Comparison of ENCODE assay signal across 8 cellular contexts in genomic region chr21:46227811-46228344, GRCh38. TPM values are rescaled to one million over a fixed set of nuclear protein-coding genes. Genes with fewer than 3 reads are reported as not detected.
DNase-seq lines count a peak whose midpoint lies in the region; ATAC-seq, FAIRE-seq and TF ChIP-seq lines count a peak whose summit lies in the region.

No MANE protein-coding gene starts in this region.

- peak overlapping the region; percentile 81; the same call in 1 of the 2 replicates for H2AFZ ChIP-seq in GM12878 (ENCODE audit: control insufficient read depth, low read depth, low read length)
- H2AFZ ChIP-seq in HepG2 (ENCODE audit: low read length) = no peak overlapping the region

- H3K27me3 Mint-ChIP-seq in activated naive CD4-positive, alpha-beta T cell treated with anti-CD3 and anti-CD28 coated beads, Interleukin-2, amount 50 U/mL, for 24 hours = no peaks in the 10 kb centered on the region

- H3K36me3 Mint-ChIP-seq in activated naive CD4-positive, alpha-beta T cell treated with anti-CD3 and anti-CD28 coated beads, Interleukin-2, amount 50 U/mL, for 24 hours = peaks cover 8% of the 10 kb centered on the region

- H3K4me1 ChIP-seq in GM12878 (ENCODE audit: control insufficient read depth, insufficient read depth, low read length) = peaks cover 5% of the 10 kb centered on the region; the same call in 1 of the 2 replicates
- H3K4me1 ChIP-seq in HepG2 (ENCODE audit: insufficient read depth, low read length) = peaks cover 61% of the 10 kb centered on the region
- peaks cover 0 to 39% (median 31%) of the 10 kb centered on the region in 4 donors for H3K4me1 ChIP-seq in tibial artery

- H4K20me1 ChIP-seq in GM12878 (ENCODE audit: control insufficient read depth, insufficient read depth) = no peaks in the 10 kb centered on the region
- H4K20me1 ChIP-seq in HepG2 (ENCODE audit: insufficient read depth, low read length) = peaks cover 31% of the 10 kb centered on the region

- SMC1A ChIA-PET in GM12878 (lab: Charles Lee; ENCODE audit: uncharacterized antibody, unreplicated experiment) = interaction anchor here (0.6 to 1.2 kb wide), 3 partner anchors 26 to 98 kb away, joined by 3 to 6 read pairs (median 4); partner anchors contain the start of gene MCM3AP

- H3K9me3 ChIP-seq in GM12878 (replicated peaks; ENCODE audit: control insufficient read depth, insufficient read depth, low read length) (no peaks in the 10 kb centered on the region), HepG2 (ENCODE audit: low read length) (no peaks in the 10 kb centered on the region), tibial artery (no peaks in the 10 kb centered on the region)

- H3K4me1 Mint-ChIP-seq in activated naive CD4-positive, alpha-beta T cell treated with anti-CD3 and anti-CD28 coated beads, Interleukin-2, amount 50 U/mL, for 24 hours = peaks cover 45% of the 10 kb centered on the region

- 2% methylated on average over 20 of the region's 20 CpGs for WGBS in GM12878 (ENCODE audit: insufficient coverage, insufficient replicate concordance, low lambda C conversion rate, missing lambda C conversion rate)
- WGBS in HepG2 (ENCODE audit: low lambda C conversion rate) = under 1% methylated on average over 11 of the region's 20 CpGs

- no peak for TF ChIP-seq RAD21 in GM12878 (IDR thresholded peaks at IDR 0.05; ENCODE audit: insufficient read depth, low read depth, low read length)
- TF ChIP-seq RAD21 in HepG2 (CRISPR knock-in tag; IDR thresholded peaks at IDR 0.05) = no peak

- H3K4me2 ChIP-seq in GM12878 (ENCODE audit: control insufficient read depth, insufficient read depth) (peak overlapping the region; percentile 81), HepG2 (ENCODE audit: low read depth, low read length) (peak overlapping the region; percentile 81)

- TF ChIP-seq POLR2A in GM12878 (IDR thresholded peaks at IDR 0.05; ENCODE audit: low read depth, low read length) (no peak), HepG2 (IDR thresholded peaks at IDR 0.05; ENCODE audit: insufficient read depth in 1 of 2, low read depth in 2 of 2, low read length in 2 of 2) (no peak)

- H3K4me3 Mint-ChIP-seq in activated naive CD4-positive, alpha-beta T cell treated with anti-CD3 and anti-CD28 coated beads, Interleukin-2, amount 50 U/mL, for 24 hours = peak overlapping the region; percentile 82

- H3K27ac ChIP-seq in GM12878 (ENCODE audit: control insufficient read depth, insufficient read depth) (peak overlapping the region; percentile 45), HepG2 (ENCODE audit: extremely low read length, insufficient read depth, low read length) (peak overlapping the region; percentile 64), tibial artery (peak overlapping the region; percentile 94 to 96)

- in situ Hi-C loops in GM12878 (cut with MboI) = no loop called here
- in situ Hi-C loops in HepG2 (cut with HindIII; ENCODE audit: extremely low pct_ligation_motif_present, low pct_unique_long_range_greater_than_20kb) = loop anchor here (5.0 kb wide), 1 partner anchor 256 kb away; no protein-coding TSS in a partner anchor

- H3K4me3 ChIP-seq in GM12878 (peak overlapping the region; percentile 81), HepG2 (replicated peaks in 1 of 3; ENCODE audit: insufficient read depth in 1 of 3, low read depth in 2 of 3, low read length in 3 of 3) (peak overlapping the region; percentile 91 to 99 (median 98)), tibial artery (peak overlapping the region; percentile 99 to 100)

- CTCF ChIA-PET in GM12878 (lab: Yijun Ruan, JAX) = interaction anchor here (1.0 to 9.7 kb wide), 3 partner anchors 24 to 84 kb away, joined by 3 to 59 read pairs (median 34); no protein-coding TSS in a partner anchor
- CTCF ChIA-PET in HepG2 (lab: Yijun Ruan, JAX; ENCODE audit: low intra/inter-chr PET ratio, low total read pairs) = no interaction called here

- ATAC-seq in GM12878 (peak; percentile 7), HepG2 (no peak), GM21717 (IDR thresholded peaks at IDR 0.05; ENCODE audit: unreplicated experiment) (no peak), HG03097 (IDR thresholded peaks at IDR 0.05; ENCODE audit: low FRiP score, unreplicated experiment) (no peak), GM18519 (IDR thresholded peaks at IDR 0.05; ENCODE audit: low FRiP score, unreplicated experiment) (no peak)

- intact Hi-C loops in GM12878 (cut with micrococcal nuclease; ENCODE audit: unreplicated experiment) = loop anchor here (1.0 to 5.0 kb wide), 3 partner anchors 59 to 96 kb away; partner anchors contain the start of genes MCM3AP, PCNT and YBEY
- intact Hi-C loops in HepG2 (cut with micrococcal nuclease; ENCODE audit: unreplicated experiment) = loop anchor here (5.0 to 10.0 kb wide), 2 partner anchors 57 to 71 kb away; partner anchors contain the start of genes FTCD, MCM3AP and YBEY
- intact Hi-C loops in tibial artery (cut with DNase I; ENCODE audit: low total_unique reads) = loop anchor here (5.0 to 10.0 kb wide), 2 partner anchors 97 to 256 kb away; partner anchors contain the start of genes C21orf58 and PCNT

- H3K79me2 ChIP-seq in GM12878 (ENCODE audit: control insufficient read depth, insufficient read depth, low read length) = peaks cover 52% of the 10 kb centered on the region
- peaks cover 66% of the 10 kb centered on the region for H3K79me2 ChIP-seq in HepG2 (ENCODE audit: insufficient read depth, low read length)

- TF ChIP-seq EP300 in GM12878 (IDR thresholded peaks at IDR 0.05; ENCODE audit: borderline replicate concordance in 1 of 2, control insufficient read depth in 1 of 2, low read depth in 2 of 2, low read length in 2 of 2) = no peak
- TF ChIP-seq EP300 in HepG2 (IDR thresholded peaks at IDR 0.05; ENCODE audit: low read depth in 2 of 2, low read length in 2 of 2) = no peak
- no peak for TF ChIP-seq EP300 in HepG2 (CRISPR knock-in tag; IDR thresholded peaks at IDR 0.05; ENCODE audit: borderline replicate concordance)

- RAD21 ChIA-PET in GM12878 (lab: Charles Lee; ENCODE audit: unreplicated experiment) = interaction anchor here (0.6 to 4.0 kb wide), 6 partner anchors 23 to 98 kb away, joined by 3 to 19 read pairs (median 4); partner anchors contain the start of gene C21orf58

- H3K27ac Mint-ChIP-seq in activated naive CD4-positive, alpha-beta T cell treated with anti-CD3 and anti-CD28 coated beads, Interleukin-2, amount 50 U/mL, for 24 hours = peak overlapping the region; percentile 59

- DNase-seq in activated naive CD4-positive, alpha-beta T cell (lab: John Stamatoyannopoulos, UW) = no peak
- DNase-seq in GM12878 (ENCODE audit: low read depth, low spot score) (no peak), HepG2 (ENCODE audit: low spot score) (no peak), tibial artery (no peak)

- no peak for TF ChIP-seq CTCF in GM12878 (IDR thresholded peaks at IDR 0.05 in 2 of 3, conservative IDR thresholded peaks at IDR 0.05 in 1 of 3; ENCODE audit: control insufficient read depth in 2 of 3, extremely low read depth in 1 of 3, insufficient read depth in 1 of 3, low read depth in 3 of 3, low read length in 3 of 3)
- TF ChIP-seq CTCF in HepG2 (CRISPR knock-in tag; IDR thresholded peaks at IDR 0.05) = no peak
- TF ChIP-seq CTCF in tibial artery (IDR thresholded peaks at IDR 0.05) = no peak

- BruUV-seq in GM12878 (replicated peaks; lab: Mats Ljungman, UMichigan) (no TSS peak), HepG2 (replicated peaks; lab: Mats Ljungman, UMichigan) (no TSS peak)

- peaks cover 3% of the 10 kb centered on the region for H3K9me3 Mint-ChIP-seq in activated naive CD4-positive, alpha-beta T cell treated with anti-CD3 and anti-CD28 coated beads, Interleukin-2, amount 50 U/mL, for 24 hours

- POLR2A ChIA-PET in GM12878 (lab: Charles Lee) = interaction anchor here (0.7 to 2.1 kb wide), 8 partner anchors 26 to 408 kb away, joined by 3 to 8 read pairs (median 3); partner anchors contain the start of genes C21orf58, PCNT, PRMT2 and YBEY
- POLR2A ChIA-PET in HepG2 (lab: Yijun Ruan, JAX) = interaction anchor here (1.0 to 1.1 kb wide), 2 partner anchors 68 to 254 kb away, joined by 4 to 6 read pairs; no protein-coding TSS in a partner anchor

- no peaks in the 10 kb centered on the region for H3K27me3 ChIP-seq in GM12878 (replicated peaks in 1 of 2; ENCODE audit: control insufficient read depth in 2 of 2, insufficient read depth in 2 of 2, low read length in 1 of 2)
- H3K27me3 ChIP-seq in HepG2 (ENCODE audit: control insufficient read depth in 1 of 2, insufficient read depth in 2 of 2, low read length in 2 of 2) = no peaks in the 10 kb centered on the region
- no peaks in the 10 kb centered on the region for H3K27me3 ChIP-seq in tibial artery

- H3K36me3 ChIP-seq in GM12878 (ENCODE audit: control insufficient read depth in 2 of 2, insufficient read depth in 2 of 2, low read length in 1 of 2) (peaks cover 0 to 6% of the 10 kb centered on the region in 2 experiments; a peak in 2 of 4 replicates), HepG2 (replicated peaks in 1 of 2; ENCODE audit: control insufficient read depth in 1 of 2, insufficient read depth in 2 of 2, low read length in 2 of 2) (peaks cover 0 to 8% of the 10 kb centered on the region in 2 experiments; a peak in 4 of 5 replicates), tibial artery (peaks cover 0 to 15% (median 3%) of the 10 kb centered on the region in 3 donors)

- H3K9ac ChIP-seq in GM12878 (ENCODE audit: control insufficient read depth, insufficient read depth, low read length) (peak overlapping the region; percentile 67), HepG2 (ENCODE audit: insufficient read depth, low read depth, low read length) (peak overlapping the region; percentile 81)

- FAIRE-seq in GM12878 (lab: Jason Lieb, UNC) = no peak
- no peak for FAIRE-seq in HepG2 (lab: Jason Lieb, UNC)

RNA-seq across cellular contexts. Expression of gene LSS, which starts 0.7 kb away (rescaled TPM):
- total RNA-seq in GM12878 (2013; cell fraction: nucleolus; rRNA removed) = 310 and 374 TPM in 2 replicates
- total RNA-seq in GM12878 (2014; rRNA removed) (61.4 and 65.2 TPM in 2 replicates), GM12878 (2014; rRNA removed; fragmentation: Illumina TruSeq; extraction: Trizol) (19.6 and 20.3 TPM in 2 replicates), GM12878 (2021) (82.4 and 86.4 TPM in 2 replicates), HepG2 (2016; rRNA removed; fragmentation: Illumina TruSeq; extraction: Trizol) (73.5 and 113 TPM in 2 replicates)
- 24.8 TPM for polyA plus RNA-seq in GM12878 (2011; ENCODE audit: low read depth)
- polyA plus RNA-seq in GM12878 (2011; rRNA removed) (26.1 and 51.3 TPM in 2 replicates), GM12878 (2014; fragmentation: Illumina TruSeq; extraction: Trizol) (18.3 and 24.0 TPM in 2 replicates), GM12878 (2014; fragmentation: Nextera tagmentation; extraction: Ambion mirVana) (1 to 10 TPM; 2.9 to 3.7 TPM), GM12878 (2014; rRNA removed) (60.9 and 68.4 TPM in 2 replicates), GM12878 (2016; fragmentation: Nextera tagmentation; extraction: Ambion mirVana) (10 to 100 TPM; 25.5 to 29.4 TPM), HepG2 (2011; rRNA removed) (72.6 and 182 TPM in 2 replicates)
- polyA plus RNA-seq in GM12878 (2011; cell fraction: cytosol; rRNA removed) = 53.2 and 64.3 TPM in 2 replicates
- 250 and 378 TPM in 2 replicates for polyA plus RNA-seq in GM12878 (2011; cell fraction: nucleus; rRNA removed)
- 46.0 and 62.0 TPM in 2 replicates for polyA plus RNA-seq in GM12878 (2012)
- polyA minus RNA-seq in GM12878 (2011; rRNA and poly(A)+ RNA removed) = 80.4 and 121 TPM in 2 replicates
- polyA minus RNA-seq in GM12878 (2011; cell fraction: cytosol; rRNA and poly(A)+ RNA removed) = 12.8 and 21.1 TPM in 2 replicates
- 44.5 and 53.5 TPM in 2 replicates for polyA minus RNA-seq in GM12878 (2011; cell fraction: nucleus; rRNA and poly(A)+ RNA removed)
- total RNA-seq in HepG2 (2016; cell fraction: cytosol; rRNA removed; fragmentation: Illumina TruSeq; extraction: Trizol; ENCODE audit: low read depth) = 7.3 and 7.8 TPM in 2 replicates
- total RNA-seq in HepG2 (2016; cell fraction: insoluble cytoplasmic fraction; rRNA removed; fragmentation: Illumina TruSeq; extraction: Trizol) = 62.4 and 115 TPM in 2 replicates
- total RNA-seq in HepG2 (2016; cell fraction: membrane; rRNA removed; fragmentation: Illumina TruSeq; extraction: Trizol) = 31.7 and 32.0 TPM in 2 replicates
- total RNA-seq in HepG2 (2016; cell fraction: nucleus; rRNA removed; fragmentation: Illumina TruSeq; extraction: Trizol) = 138 and 169 TPM in 2 replicates
- 29.6 and 35.0 TPM in 2 replicates for polyA plus RNA-seq in HepG2 (2011; cell fraction: cytosol; rRNA removed)
- 771 and 1,172 TPM in 2 replicates for polyA plus RNA-seq in HepG2 (2011; cell fraction: nucleus; rRNA removed)
- 69.9 and 111 TPM in 2 replicates for polyA plus RNA-seq in HepG2 (2012)
- polyA plus RNA-seq in HepG2 (2016; cell fraction: cytosol; fragmentation: Illumina TruSeq; extraction: Trizol; ENCODE audit: low read depth) = 5.3 and 5.5 TPM in 2 replicates
- 44.5 and 58.2 TPM in 2 replicates for polyA plus RNA-seq in HepG2 (2016; cell fraction: insoluble cytoplasmic fraction; fragmentation: Illumina TruSeq; extraction: Trizol; ENCODE audit: low read depth)
- 14.1 and 14.6 TPM in 2 replicates for polyA plus RNA-seq in HepG2 (2016; cell fraction: membrane; fragmentation: Illumina TruSeq; extraction: Trizol; ENCODE audit: low read depth)
- 296 and 309 TPM in 2 replicates for polyA plus RNA-seq in HepG2 (2016; cell fraction: nucleus; fragmentation: Illumina TruSeq; extraction: Trizol; ENCODE audit: insufficient read depth, low read depth)
- 67.2 and 95.6 TPM in 2 replicates for polyA minus RNA-seq in HepG2 (2011; rRNA and poly(A)+ RNA removed; ENCODE audit: low replicate concordance)
- 16.2 and 25.1 TPM in 2 replicates for polyA minus RNA-seq in HepG2 (2011; cell fraction: cytosol; rRNA and poly(A)+ RNA removed)
- polyA minus RNA-seq in HepG2 (2011; cell fraction: nucleus; rRNA and poly(A)+ RNA removed) = 66.3 and 114 TPM in 2 replicates

RNA-seq across cellular contexts. Expression of gene SPATC1L, which starts 43.6 kb away (rescaled TPM):
- total RNA-seq in GM12878 (2013; cell fraction: nucleolus; rRNA removed) = 4.8 and 4.9 TPM in 2 replicates
- 6.4 and 6.8 TPM in 2 replicates for total RNA-seq in GM12878 (2014; rRNA removed)
- total RNA-seq in GM12878 (2014; rRNA removed; fragmentation: Illumina TruSeq; extraction: Trizol) = 2.5 and 2.8 TPM in 2 replicates
- total RNA-seq in GM12878 (2021) = 9.5 and 11.2 TPM in 2 replicates
- 3.8 TPM for polyA plus RNA-seq in GM12878 (2011; ENCODE audit: low read depth)
- 0.72 and 1.4 TPM in 2 replicates for polyA plus RNA-seq in GM12878 (2011; rRNA removed)
- 4.3 and 4.6 TPM in 2 replicates for polyA plus RNA-seq in GM12878 (2011; cell fraction: cytosol; rRNA removed)
- 9.9 and 12.8 TPM in 2 replicates for polyA plus RNA-seq in GM12878 (2011; cell fraction: nucleus; rRNA removed)
- polyA plus RNA-seq in GM12878 (2012) = 14.3 and 20.3 TPM in 2 replicates
- polyA plus RNA-seq in GM12878 (2014; fragmentation: Illumina TruSeq; extraction: Trizol) = 0.38 and 2.1 TPM in 2 replicates
- not detected for polyA plus RNA-seq in GM12878 (2014; fragmentation: Nextera tagmentation; extraction: Ambion mirVana)
- 5.9 and 7.2 TPM in 2 replicates for polyA plus RNA-seq in GM12878 (2014; rRNA removed)
- polyA plus RNA-seq in GM12878 (2016; fragmentation: Nextera tagmentation; extraction: Ambion mirVana) = 10 to 100 TPM; 13.4 to 16.0 TPM
- 1.0 and 3.0 TPM in 2 replicates for polyA minus RNA-seq in GM12878 (2011; rRNA and poly(A)+ RNA removed)
- polyA minus RNA-seq in GM12878 (2011; cell fraction: cytosol; rRNA and poly(A)+ RNA removed) = 5.0 and 6.5 TPM in 2 replicates
- 1.7 and 2.7 TPM in 2 replicates for polyA minus RNA-seq in GM12878 (2011; cell fraction: nucleus; rRNA and poly(A)+ RNA removed)
- total RNA-seq in HepG2 (2016; rRNA removed; fragmentation: Illumina TruSeq; extraction: Trizol) = 2.8 and 3.3 TPM in 2 replicates
- total RNA-seq in HepG2 (2016; cell fraction: cytosol; rRNA removed; fragmentation: Illumina TruSeq; extraction: Trizol; ENCODE audit: low read depth) = 2.1 and 2.7 TPM in 2 replicates
- 3.0 and 3.3 TPM in 2 replicates for total RNA-seq in HepG2 (2016; cell fraction: insoluble cytoplasmic fraction; rRNA removed; fragmentation: Illumina TruSeq; extraction: Trizol)
- 3.0 and 3.8 TPM in 2 replicates for total RNA-seq in HepG2 (2016; cell fraction: membrane; rRNA removed; fragmentation: Illumina TruSeq; extraction: Trizol)
- 1.5 and 1.7 TPM in 2 replicates for total RNA-seq in HepG2 (2016; cell fraction: nucleus; rRNA removed; fragmentation: Illumina TruSeq; extraction: Trizol)
- polyA plus RNA-seq in HepG2 (2011; rRNA removed) = 1.4 and 2.6 TPM in 2 replicates
- polyA plus RNA-seq in HepG2 (2011; cell fraction: cytosol; rRNA removed) = 1.4 and 2.8 TPM in 2 replicates
- polyA plus RNA-seq in HepG2 (2011; cell fraction: nucleus; rRNA removed) = 9.6 and 9.7 TPM in 2 replicates
- polyA plus RNA-seq in HepG2 (2012) = 7.3 and 10.9 TPM in 2 replicates
- polyA plus RNA-seq in HepG2 (2016; cell fraction: cytosol; fragmentation: Illumina TruSeq; extraction: Trizol; ENCODE audit: low read depth) = 5.4 and 5.7 TPM in 2 replicates
- polyA plus RNA-seq in HepG2 (2016; cell fraction: insoluble cytoplasmic fraction; fragmentation: Illumina TruSeq; extraction: Trizol; ENCODE audit: low read depth) = 5.9 and 7.1 TPM in 2 replicates
- polyA plus RNA-seq in HepG2 (2016; cell fraction: membrane; fragmentation: Illumina TruSeq; extraction: Trizol; ENCODE audit: low read depth) = 6.0 and 7.3 TPM in 2 replicates
- polyA plus RNA-seq in HepG2 (2016; cell fraction: nucleus; fragmentation: Illumina TruSeq; extraction: Trizol; ENCODE audit: insufficient read depth, low read depth) = 5.8 and 6.5 TPM in 2 replicates
- polyA minus RNA-seq in HepG2 (2011; rRNA and poly(A)+ RNA removed; ENCODE audit: low replicate concordance) = 2.4 and 3.4 TPM in 2 replicates
- 3.4 and 5.6 TPM in 2 replicates for polyA minus RNA-seq in HepG2 (2011; cell fraction: cytosol; rRNA and poly(A)+ RNA removed)
- polyA minus RNA-seq in HepG2 (2011; cell fraction: nucleus; rRNA and poly(A)+ RNA removed) = 0.77 and 1.6 TPM in 2 replicates

RNA-seq across cellular contexts. Expression of gene MCM3AP, which starts 57.5 kb away (rescaled TPM):
- total RNA-seq in GM12878 (2013; cell fraction: nucleolus; rRNA removed) = 241 and 252 TPM in 2 replicates
- 53.8 and 53.9 TPM in 2 replicates for total RNA-seq in GM12878 (2014; rRNA removed)
- 32.4 and 39.7 TPM in 2 replicates for total RNA-seq in GM12878 (2014; rRNA removed; fragmentation: Illumina TruSeq; extraction: Trizol)
- total RNA-seq in GM12878 (2021) = 94.3 and 95.7 TPM in 2 replicates
- polyA plus RNA-seq in GM12878 (2011; ENCODE audit: low read depth) = 28.0 TPM
- 42.3 and 45.3 TPM in 2 replicates for polyA plus RNA-seq in GM12878 (2011; rRNA removed)
- 53.3 and 76.7 TPM in 2 replicates for polyA plus RNA-seq in GM12878 (2011; cell fraction: cytosol; rRNA removed)
- 140 and 149 TPM in 2 replicates for polyA plus RNA-seq in GM12878 (2011; cell fraction: nucleus; rRNA removed)
- polyA plus RNA-seq in GM12878 (2012) = 42.7 and 46.1 TPM in 2 replicates
- 34.3 and 39.3 TPM in 2 replicates for polyA plus RNA-seq in GM12878 (2014; fragmentation: Illumina TruSeq; extraction: Trizol)
- polyA plus RNA-seq in GM12878 (2014; fragmentation: Nextera tagmentation; extraction: Ambion mirVana) = 1 to 10 TPM; 6.1 to 8.8 TPM
- polyA plus RNA-seq in GM12878 (2014; rRNA removed) = 48.6 and 54.6 TPM in 2 replicates
- polyA plus RNA-seq in GM12878 (2016; fragmentation: Nextera tagmentation; extraction: Ambion mirVana) = 10 to 100 TPM; 54.5 to 64.6 TPM
- polyA minus RNA-seq in GM12878 (2011; rRNA and poly(A)+ RNA removed) = 54.7 and 88.0 TPM in 2 replicates
- 58.8 and 74.2 TPM in 2 replicates for polyA minus RNA-seq in GM12878 (2011; cell fraction: cytosol; rRNA and poly(A)+ RNA removed)
- 94.2 and 133 TPM in 2 replicates for polyA minus RNA-seq in GM12878 (2011; cell fraction: nucleus; rRNA and poly(A)+ RNA removed)
- total RNA-seq in HepG2 (2016; rRNA removed; fragmentation: Illumina TruSeq; extraction: Trizol) = 54.7 and 63.5 TPM in 2 replicates
- total RNA-seq in HepG2 (2016; cell fraction: cytosol; rRNA removed; fragmentation: Illumina TruSeq; extraction: Trizol; ENCODE audit: low read depth) = 6.1 and 8.7 TPM in 2 replicates
- 52.6 and 60.2 TPM in 2 replicates for total RNA-seq in HepG2 (2016; cell fraction: insoluble cytoplasmic fraction; rRNA removed; fragmentation: Illumina TruSeq; extraction: Trizol)
- total RNA-seq in HepG2 (2016; cell fraction: membrane; rRNA removed; fragmentation: Illumina TruSeq; extraction: Trizol) = 16.9 and 20.2 TPM in 2 replicates
- 60.4 and 72.1 TPM in 2 replicates for total RNA-seq in HepG2 (2016; cell fraction: nucleus; rRNA removed; fragmentation: Illumina TruSeq; extraction: Trizol)
- 27.0 and 31.6 TPM in 2 replicates for polyA plus RNA-seq in HepG2 (2011; rRNA removed)
- polyA plus RNA-seq in HepG2 (2011; cell fraction: cytosol; rRNA removed) = 18.8 and 21.4 TPM in 2 replicates
- 115 TPM in 2 replicates for polyA plus RNA-seq in HepG2 (2011; cell fraction: nucleus; rRNA removed)
- 35.0 and 42.0 TPM in 2 replicates for polyA plus RNA-seq in HepG2 (2012)
- 2.1 and 2.9 TPM in 2 replicates for polyA plus RNA-seq in HepG2 (2016; cell fraction: cytosol; fragmentation: Illumina TruSeq; extraction: Trizol; ENCODE audit: low read depth)
- 37.3 and 48.4 TPM in 2 replicates for polyA plus RNA-seq in HepG2 (2016; cell fraction: insoluble cytoplasmic fraction; fragmentation: Illumina TruSeq; extraction: Trizol; ENCODE audit: low read depth)
- 4.8 and 5.8 TPM in 2 replicates for polyA plus RNA-seq in HepG2 (2016; cell fraction: membrane; fragmentation: Illumina TruSeq; extraction: Trizol; ENCODE audit: low read depth)
- polyA plus RNA-seq in HepG2 (2016; cell fraction: nucleus; fragmentation: Illumina TruSeq; extraction: Trizol; ENCODE audit: insufficient read depth, low read depth) = 136 and 140 TPM in 2 replicates
- polyA minus RNA-seq in HepG2 (2011; rRNA and poly(A)+ RNA removed; ENCODE audit: low replicate concordance) = 55.5 and 59.3 TPM in 2 replicates
- polyA minus RNA-seq in HepG2 (2011; cell fraction: cytosol; rRNA and poly(A)+ RNA removed) = 42.6 and 43.4 TPM in 2 replicates
- polyA minus RNA-seq in HepG2 (2011; cell fraction: nucleus; rRNA and poly(A)+ RNA removed) = 105 and 113 TPM in 2 replicates

RNA-seq across cellular contexts. Expression of gene YBEY, which starts 58.3 kb away (rescaled TPM):
- total RNA-seq in GM12878 (2013; cell fraction: nucleolus; rRNA removed) = 26.3 and 29.9 TPM in 2 replicates
- total RNA-seq in GM12878 (2014; rRNA removed) (16.7 and 18.1 TPM in 2 replicates), GM12878 (2014; rRNA removed; fragmentation: Illumina TruSeq; extraction: Trizol) (16.5 and 16.9 TPM in 2 replicates), GM12878 (2021) (13.2 and 13.8 TPM in 2 replicates), HepG2 (2016; rRNA removed; fragmentation: Illumina TruSeq; extraction: Trizol) (6.5 and 8.9 TPM in 2 replicates)
- 16.6 TPM for polyA plus RNA-seq in GM12878 (2011; ENCODE audit: low read depth)
- polyA plus RNA-seq in GM12878 (2011; rRNA removed) (31.1 and 38.1 TPM in 2 replicates), GM12878 (2014; fragmentation: Illumina TruSeq; extraction: Trizol) (18.9 and 22.1 TPM in 2 replicates), GM12878 (2014; fragmentation: Nextera tagmentation; extraction: Ambion mirVana) (10 to 100 TPM in 1 of 2 experiments, 1 to 10 TPM in 1; 6.5 to 11.3 TPM), GM12878 (2014; rRNA removed) (27.1 and 31.4 TPM in 2 replicates), GM12878 (2016; fragmentation: Nextera tagmentation; extraction: Ambion mirVana) (10 to 100 TPM; 20.2 to 20.9 TPM), HepG2 (2011; rRNA removed) (8.3 and 8.9 TPM in 2 replicates)
- polyA plus RNA-seq in GM12878 (2011; cell fraction: cytosol; rRNA removed) = 18.4 and 21.1 TPM in 2 replicates
- 19.4 and 23.3 TPM in 2 replicates for polyA plus RNA-seq in GM12878 (2011; cell fraction: nucleus; rRNA removed)
- polyA plus RNA-seq in GM12878 (2012) = 20.8 and 20.9 TPM in 2 replicates
- 11.4 and 12.3 TPM in 2 replicates for polyA minus RNA-seq in GM12878 (2011; rRNA and poly(A)+ RNA removed)
- polyA minus RNA-seq in GM12878 (2011; cell fraction: cytosol; rRNA and poly(A)+ RNA removed) = 5.4 and 5.9 TPM in 2 replicates
- polyA minus RNA-seq in GM12878 (2011; cell fraction: nucleus; rRNA and poly(A)+ RNA removed) = 12.5 and 13.5 TPM in 2 replicates
- total RNA-seq in HepG2 (2016; cell fraction: cytosol; rRNA removed; fragmentation: Illumina TruSeq; extraction: Trizol; ENCODE audit: low read depth) = 2.8 and 4.9 TPM in 2 replicates
- 6.7 and 7.5 TPM in 2 replicates for total RNA-seq in HepG2 (2016; cell fraction: insoluble cytoplasmic fraction; rRNA removed; fragmentation: Illumina TruSeq; extraction: Trizol)
- 4.8 and 5.5 TPM in 2 replicates for total RNA-seq in HepG2 (2016; cell fraction: membrane; rRNA removed; fragmentation: Illumina TruSeq; extraction: Trizol)
- 5.0 and 6.0 TPM in 2 replicates for total RNA-seq in HepG2 (2016; cell fraction: nucleus; rRNA removed; fragmentation: Illumina TruSeq; extraction: Trizol)
- 6.4 and 8.2 TPM in 2 replicates for polyA plus RNA-seq in HepG2 (2011; cell fraction: cytosol; rRNA removed)
- 9.0 and 12.5 TPM in 2 replicates for polyA plus RNA-seq in HepG2 (2011; cell fraction: nucleus; rRNA removed)
- 7.7 and 8.4 TPM in 2 replicates for polyA plus RNA-seq in HepG2 (2012)
- 2.9 and 3.8 TPM in 2 replicates for polyA plus RNA-seq in HepG2 (2016; cell fraction: cytosol; fragmentation: Illumina TruSeq; extraction: Trizol; ENCODE audit: low read depth)
- 7.5 and 8.5 TPM in 2 replicates for polyA plus RNA-seq in HepG2 (2016; cell fraction: insoluble cytoplasmic fraction; fragmentation: Illumina TruSeq; extraction: Trizol; ENCODE audit: low read depth)
- polyA plus RNA-seq in HepG2 (2016; cell fraction: membrane; fragmentation: Illumina TruSeq; extraction: Trizol; ENCODE audit: low read depth) = 3.3 and 4.2 TPM in 2 replicates
- polyA plus RNA-seq in HepG2 (2016; cell fraction: nucleus; fragmentation: Illumina TruSeq; extraction: Trizol; ENCODE audit: insufficient read depth, low read depth) = 10.1 and 10.6 TPM in 2 replicates
- polyA minus RNA-seq in HepG2 (2011; rRNA and poly(A)+ RNA removed; ENCODE audit: low replicate concordance) = 4.6 and 9.6 TPM in 2 replicates
- polyA minus RNA-seq in HepG2 (2011; cell fraction: cytosol; rRNA and poly(A)+ RNA removed) = 1.9 and 3.3 TPM in 2 replicates
- 14.9 and 15.4 TPM in 2 replicates for polyA minus RNA-seq in HepG2 (2011; cell fraction: nucleus; rRNA and poly(A)+ RNA removed)

Comparison
In these comparisons a context has a peak if more than half of its experiments do, and no peak if none do; other contexts are left out.
1. H3K27ac ChIP-seq: peak in every context shown above with its lines; median percentile 95 in tibial artery; 64 in HepG2; 45 in GM12878.